Comparison of ENCODE assay signal across 1 cellular context in genomic region chr18:9055626-9056025, GRCh38.
TF ChIP-seq lines count a peak whose summit lies in the region.

No MANE protein-coding gene starts in this region.

TF ChIP-seq in GM12878, 131 proteins besides CTCF, POLR2A, EP300 and RAD21:
- TF ChIP-seq WRNIP1 (IDR thresholded peaks at IDR 0.05; ENCODE audit: borderline replicate concordance, low read depth, low read length), result no peak
- TF ChIP-seq HDAC2 (IDR thresholded peaks at IDR 0.05), result no peak
- TF ChIP-seq ESRRA (IDR thresholded peaks at IDR 0.05; ENCODE audit: low read length), result no peak
- TF ChIP-seq MTA2 (IDR thresholded peaks at IDR 0.05; ENCODE audit: low read depth), result no peak
- TF ChIP-seq HDGF (IDR thresholded peaks at IDR 0.05), result no peak
- TF ChIP-seq IRF3 (IDR thresholded peaks at IDR 0.05), result no peak
- TF ChIP-seq TCF12 (IDR thresholded peaks at IDR 0.05; ENCODE audit: low read depth, low read length), result no peak
- no peak for TF ChIP-seq ZNF217 (IDR thresholded peaks at IDR 0.05)
- TF ChIP-seq, protein P1, sequence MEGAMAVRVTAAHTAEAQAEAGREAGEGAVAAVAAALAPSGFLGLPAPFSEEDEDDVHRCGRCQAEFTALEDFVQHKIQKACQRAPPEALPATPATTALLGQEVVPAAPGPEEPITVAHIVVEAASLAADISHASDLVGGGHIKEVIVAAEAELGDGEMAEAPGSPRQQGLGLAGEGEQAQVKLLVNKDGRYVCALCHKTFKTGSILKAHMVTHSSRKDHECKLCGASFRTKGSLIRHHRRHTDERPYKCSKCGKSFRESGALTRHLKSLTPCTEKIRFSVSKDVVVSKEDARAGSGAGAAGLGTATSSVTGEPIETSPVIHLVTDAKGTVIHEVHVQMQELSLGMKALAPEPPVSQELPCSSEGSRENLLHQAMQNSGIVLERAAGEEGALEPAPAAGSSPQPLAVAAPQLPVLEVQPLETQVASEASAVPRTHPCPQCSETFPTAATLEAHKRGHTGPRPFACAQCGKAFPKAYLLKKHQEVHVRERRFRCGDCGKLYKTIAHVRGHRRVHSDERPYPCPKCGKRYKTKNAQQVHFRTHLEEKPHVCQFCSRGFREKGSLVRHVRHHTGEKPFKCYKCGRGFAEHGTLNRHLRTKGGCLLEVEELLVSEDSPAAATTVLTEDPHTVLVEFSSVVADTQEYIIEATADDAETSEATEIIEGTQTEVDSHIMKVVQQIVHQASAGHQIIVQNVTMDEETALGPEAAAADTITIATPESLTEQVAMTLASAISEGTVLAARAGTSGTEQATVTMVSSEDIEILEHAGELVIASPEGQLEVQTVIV (IDR thresholded peaks at IDR 0.05; ENCODE audit: borderline replicate concordance, partially characterized antibody), result no peak
- no peak for TF ChIP-seq SIX5 (IDR thresholded peaks at IDR 0.05; ENCODE audit: low read depth, low read length, severe bottlenecking)
- no peak for TF ChIP-seq BHLHE40 (IDR thresholded peaks at IDR 0.05; ENCODE audit: borderline replicate concordance in 1 of 2, low read depth in 2 of 2, low read length in 1 of 2)
- no peak for TF ChIP-seq EZH2 (IDR thresholded peaks at IDR 0.05; ENCODE audit: borderline replicate concordance, control insufficient read depth, low read depth, low read length)
- TF ChIP-seq NFIC (IDR thresholded peaks at IDR 0.05; ENCODE audit: low read depth, low read length), result no peak
- TF ChIP-seq CREM (IDR thresholded peaks at IDR 0.05; ENCODE audit: low read depth), result no peak
